Comparison of ENCODE assay signal across 1 cellular context in the genomic region with DNA sequence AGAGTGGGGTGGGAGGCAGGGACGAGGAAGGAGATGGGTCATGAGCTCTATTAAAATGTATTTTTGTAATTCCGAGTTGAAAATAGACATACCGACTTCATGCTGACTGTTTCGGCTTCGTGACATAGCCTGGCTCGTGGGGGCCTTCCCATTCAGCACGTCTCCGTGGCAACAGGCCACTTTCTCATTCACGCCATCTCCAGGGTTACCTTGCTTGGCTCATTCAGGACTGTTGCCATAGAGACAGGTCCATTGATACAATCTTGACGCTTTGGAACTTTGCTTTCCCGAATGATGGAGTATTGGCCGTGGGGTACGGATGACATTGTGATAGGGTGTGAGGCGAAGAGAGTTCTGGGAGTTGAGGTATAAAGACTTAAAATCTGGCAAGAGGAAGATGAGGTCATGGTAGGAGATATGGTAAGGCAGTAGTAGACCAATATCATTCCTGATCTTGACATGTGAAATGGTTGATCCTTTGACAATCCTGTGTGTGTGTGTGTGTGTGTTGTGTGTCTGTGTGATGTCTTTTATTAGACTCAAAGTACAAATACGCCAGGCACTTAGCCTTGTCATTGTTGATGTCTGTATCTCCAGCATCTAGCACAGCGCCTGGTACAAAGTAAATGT.
TF ChIP-seq lines count a peak whose summit lies in the region.

No MANE protein-coding gene starts in this region.

TF ChIP-seq in HepG2, 621 proteins besides CTCF, POLR2A, EP300 and RAD21:
- TF ChIP-seq, protein P1, sequence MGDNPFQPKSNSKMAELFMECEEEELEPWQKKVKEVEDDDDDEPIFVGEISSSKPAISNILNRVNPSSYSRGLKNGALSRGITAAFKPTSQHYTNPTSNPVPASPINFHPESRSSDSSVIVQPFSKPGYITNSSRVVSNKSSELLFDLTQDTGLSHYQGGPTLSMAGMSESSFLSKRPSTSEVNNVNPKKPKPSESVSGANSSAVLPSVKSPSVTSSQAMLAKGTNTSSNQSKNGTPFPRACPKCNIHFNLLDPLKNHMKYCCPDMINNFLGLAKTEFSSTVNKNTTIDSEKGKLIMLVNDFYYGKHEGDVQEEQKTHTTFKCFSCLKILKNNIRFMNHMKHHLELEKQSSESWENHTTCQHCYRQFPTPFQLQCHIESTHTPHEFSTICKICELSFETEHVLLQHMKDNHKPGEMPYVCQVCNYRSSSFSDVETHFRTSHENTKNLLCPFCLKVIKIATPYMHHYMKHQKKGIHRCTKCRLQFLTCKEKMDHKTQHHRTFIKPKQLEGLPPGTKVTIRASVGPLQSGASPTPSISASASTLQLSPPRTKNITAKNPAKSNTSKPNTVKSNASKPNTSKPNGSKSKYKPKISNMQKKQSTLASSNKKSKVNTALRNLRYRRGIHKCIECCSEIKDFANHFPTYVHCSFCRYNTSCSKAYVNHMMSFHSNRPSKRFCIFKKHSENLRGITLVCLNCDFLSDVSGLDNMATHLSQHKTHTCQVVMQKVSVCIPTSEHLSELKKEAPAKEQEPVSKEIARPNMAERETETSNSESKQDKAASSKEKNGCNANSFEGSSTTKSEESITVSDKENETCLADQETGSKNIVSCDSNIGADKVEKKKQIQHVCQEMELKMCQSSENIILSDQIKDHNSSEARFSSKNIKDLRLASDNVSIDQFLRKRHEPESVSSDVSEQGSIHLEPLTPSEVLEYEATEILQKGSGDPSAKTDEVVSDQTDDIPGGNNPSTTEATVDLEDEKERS (CRISPR knock-in tag; IDR thresholded peaks at IDR 0.05) = no peak
- TF ChIP-seq KLF16 (CRISPR knock-in tag; IDR thresholded peaks at IDR 0.05) = no peak
- TF ChIP-seq MBNL3 (CRISPR knock-in tag; conservative IDR thresholded peaks at IDR 0.05) = no peak
- TF ChIP-seq, protein P2, sequence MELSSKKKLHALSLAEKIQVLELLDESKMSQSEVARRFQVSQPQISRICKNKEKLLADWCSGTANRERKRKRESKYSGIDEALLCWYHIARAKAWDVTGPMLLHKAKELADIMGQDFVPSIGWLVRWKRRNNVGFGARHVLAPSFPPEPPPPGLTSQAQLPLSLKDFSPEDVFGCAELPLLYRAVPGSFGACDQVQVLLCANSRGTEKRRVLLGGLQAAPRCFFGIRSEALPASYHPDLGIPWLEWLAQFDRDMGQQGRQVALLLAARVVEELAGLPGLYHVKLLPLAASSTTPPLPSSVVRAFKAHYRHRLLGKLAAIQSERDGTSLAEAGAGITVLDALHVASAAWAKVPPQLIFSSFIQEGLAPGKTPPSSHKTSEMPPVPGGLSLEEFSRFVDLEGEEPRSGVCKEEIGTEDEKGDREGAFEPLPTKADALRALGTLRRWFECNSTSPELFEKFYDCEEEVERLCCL (CRISPR knock-in tag; IDR thresholded peaks at IDR 0.05; ENCODE audit: borderline replicate concordance) = no peak
- no peak for TF ChIP-seq ZMYM4 (CRISPR knock-in tag; IDR thresholded peaks at IDR 0.05)
- TF ChIP-seq ZFY (CRISPR knock-in tag; IDR thresholded peaks at IDR 0.05) = no peak
- TF ChIP-seq ETV5 (CRISPR knock-in tag; IDR thresholded peaks at IDR 0.05; ENCODE audit: borderline replicate concordance) = no peak
- 0 out of 2 replicates have a peak, but pooled peaks have one; percentile 25 for TF ChIP-seq ATF7 (IDR thresholded peaks at IDR 0.05)
- TF ChIP-seq ATF7 (CRISPR knock-in tag; IDR thresholded peaks at IDR 0.05) = no peak
TF ChIP-seq in HepG2: peak in this region for 1.
